Comparison of ENCODE assay signal across 14 cellular contexts in the genomic region with DNA sequence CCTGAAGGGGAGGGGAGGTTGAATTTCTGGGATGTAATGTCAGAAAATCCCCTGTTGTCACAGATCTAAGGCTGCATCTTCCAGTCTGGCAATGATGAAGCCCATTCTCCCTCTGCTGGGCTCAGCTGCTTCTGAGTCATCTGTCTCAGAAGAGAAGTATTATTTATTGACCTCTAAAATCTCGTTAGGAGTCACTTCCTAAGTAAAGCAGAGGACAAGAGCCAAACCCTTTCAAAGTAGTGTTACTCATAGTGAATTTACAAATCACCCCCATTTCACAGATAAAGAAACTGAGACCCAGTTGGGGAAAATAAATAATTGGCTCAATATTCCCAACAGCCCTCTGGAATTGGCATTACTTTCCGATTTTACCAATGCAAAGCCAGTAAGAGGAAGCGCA.
DNase-seq lines count a peak whose midpoint lies in the region; TF ChIP-seq lines count a peak whose summit lies in the region.
"Had no signal": no experiment of that assay in that cellular context is flagged by ENCODE, and none has a peak within 500 bp of the region (broad histone marks: within the 10 kb centered on the region; RNA-seq: fewer than 3 reads in every experiment).

No MANE protein-coding gene starts in this region.

- H3K27me3 ChIP-seq in MG63, result no peaks in the 10 kb centered on the region
- H3K27me3 ChIP-seq: uterus had no signal

- CTCF ChIA-PET in HEK293T (lab: Yijun Ruan, JAX), result no interaction called here

- H3K4me3 ChIP-seq in MG63 (no peak overlapping the region), epithelial cell of proximal tubule (ENCODE audit: low read depth, low read length) (no peak overlapping the region)
- H3K4me3 ChIP-seq: uterus had no signal

- DNase-seq in COLO829 (ENCODE audit: low spot score), result peak; percentile 72
- peak; percentile 56 for DNase-seq in MG63
- DNase-seq in epithelial cell of proximal tubule (ENCODE audit: low read depth), result peak; percentile 7
- peak; percentile 5 for DNase-seq in renal cortical epithelial cell (ENCODE audit: low read depth)
- no peak for DNase-seq in HEK293T (ENCODE audit: extremely low spot score)
- DNase-seq in NCI-H187 (lab: John Stamatoyannopoulos, UW), result no peak
- no peak for DNase-seq in activated effector memory CD4-positive, alpha-beta T cell treated with anti-CD3 and anti-CD28 coated beads, Interleukin-2, amount 50 U/mL, for 16 hours
- no peak for DNase-seq in NK-92 (lab: John Stamatoyannopoulos, UW; ENCODE audit: unreplicated experiment)
- DNase-seq: activated CD4-positive, alpha-beta T cell treated with anti-CD3 and anti-CD28 coated beads, Interleukin-2, amount 10 ng/mL, durations not matched to agents 7 days and 5 days; activated naive CD8-positive, alpha-beta T cell treated with anti-CD3 and anti-CD28 coated beads for 36 hours; DMS79 treated with DMSO at 0.1 percent for 48 hours; kidney; NCI-H2107; uterus had no signal

- POLR2A ChIA-PET in HEK293T (lab: Yijun Ruan, JAX), result no interaction called here

- H3K9me3 ChIP-seq in MG63, result no peaks in the 10 kb centered on the region
- H3K9me3 ChIP-seq: uterus had no signal

- no peaks in the 10 kb centered on the region for H3K36me3 ChIP-seq in MG63
- H3K36me3 ChIP-seq: uterus had no signal

- TF ChIP-seq CTCF in epithelial cell of proximal tubule (conservative IDR thresholded peaks at IDR 0.05; ENCODE audit: low read depth, low read length), result no peak

TF ChIP-seq in HEK293T, 16 proteins besides CTCF, POLR2A, EP300 and RAD21:
- TF ChIP-seq NFRKB (IDR thresholded peaks at IDR 0.05) (no peak), SP1 (IDR thresholded peaks at IDR 0.05) (no peak), LEF1 (IDR thresholded peaks at IDR 0.05; ENCODE audit: borderline replicate concordance) (no peak), FOXA1 (IDR thresholded peaks at IDR 0.05) (no peak), FOXM1 (IDR thresholded peaks at IDR 0.05; ENCODE audit: borderline replicate concordance) (no peak), BHLHE40 (IDR thresholded peaks at IDR 0.05; ENCODE audit: borderline replicate concordance) (no peak), FOXK2 (IDR thresholded peaks at IDR 0.05) (no peak), TARDBP (IDR thresholded peaks at IDR 0.05) (no peak), L3MBTL2 (conservative IDR thresholded peaks at IDR 0.05) (no peak), ZNF384 (IDR thresholded peaks at IDR 0.05) (no peak), CTBP1 (IDR thresholded peaks at IDR 0.05; ENCODE audit: borderline replicate concordance) (no peak), HDGF (IDR thresholded peaks at IDR 0.05; ENCODE audit: borderline replicate concordance) (no peak), ELF4 (IDR thresholded peaks at IDR 0.05) (no peak), ARNT (IDR thresholded peaks at IDR 0.05) (no peak), SUZ12 (IDR thresholded peaks at IDR 0.05) (no peak)
- TF ChIP-seq, protein P1, sequence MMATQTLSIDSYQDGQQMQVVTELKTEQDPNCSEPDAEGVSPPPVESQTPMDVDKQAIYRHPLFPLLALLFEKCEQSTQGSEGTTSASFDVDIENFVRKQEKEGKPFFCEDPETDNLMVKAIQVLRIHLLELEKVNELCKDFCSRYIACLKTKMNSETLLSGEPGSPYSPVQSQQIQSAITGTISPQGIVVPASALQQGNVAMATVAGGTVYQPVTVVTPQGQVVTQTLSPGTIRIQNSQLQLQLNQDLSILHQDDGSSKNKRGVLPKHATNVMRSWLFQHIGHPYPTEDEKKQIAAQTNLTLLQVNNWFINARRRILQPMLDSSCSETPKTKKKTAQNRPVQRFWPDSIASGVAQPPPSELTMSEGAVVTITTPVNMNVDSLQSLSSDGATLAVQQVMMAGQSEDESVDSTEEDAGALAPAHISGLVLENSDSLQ (IDR thresholded peaks at IDR 0.05), result no peak
TF ChIP-seq in HEK293T: peak in this region for 0.

Comparison
In these comparisons a context has a peak if more than half of its experiments do, and no peak if none do; other contexts are left out.
1. DNase-seq: peak in COLO829 (single experiment), MG63 (single experiment), epithelial cell of proximal tubule (single experiment) and renal cortical epithelial cell (single experiment); none in HEK293T (single experiment), NCI-H187 (0 of 2), activated effector memory CD4-positive, alpha-beta T cell treated with anti-CD3 and anti-CD28 coated beads, Interleukin-2, amount 50 U/mL, for 16 hours (single experiment) and NK-92 (single experiment).